ENCODE assay signal across 10 cellular contexts in genomic region chr16:4064950-4065352, GRCh38. TPM values are rescaled to one million over a fixed set of nuclear protein-coding genes. Genes with fewer than 3 reads are reported as not detected.
DNase-seq lines count a peak whose midpoint lies in the region; ATAC-seq and TF ChIP-seq lines count a peak whose summit lies in the region.
"Had no signal": no experiment of that assay in that cellular context is flagged by ENCODE, and none has a peak within 500 bp of the region (broad histone marks: within the 10 kb centered on the region; RNA-seq: fewer than 3 reads in every experiment).

No MANE protein-coding gene starts in this region.

- H3K36me3 Mint-ChIP-seq in activated naive CD4-positive, alpha-beta T cell treated with anti-CD3 and anti-CD28 coated beads for 36 hours (ENCODE audit: low read depth), result peaks cover 21% of the 10 kb centered on the region

- TF ChIP-seq CTCF in left ventricle myocardium inferior (IDR thresholded peaks at IDR 0.05; ENCODE audit: borderline replicate concordance) (no peak), mucosa of descending colon (IDR thresholded peaks at IDR 0.05) (no peak)

- H4K20me1 ChIP-seq in GM23248 (ENCODE audit: insufficient read depth), result no peaks in the 10 kb centered on the region

- H3K4me3 ChIP-seq in left ventricle myocardium inferior (peak overlapping the region; percentile 41), right cardiac atrium (ENCODE audit: low read length) (no peak overlapping the region), mucosa of descending colon (no peak overlapping the region), GM23248 (no peak overlapping the region)
- H3K4me3 ChIP-seq: pancreas had no signal

- in situ Hi-C loops in GM23248 (cut with MboI), result no loop called here

- H3K9ac ChIP-seq in GM23248, result no peak overlapping the region

- 86% methylated on average over 11 of the region's 11 CpGs for WGBS in right cardiac atrium
- WGBS in GM23248 (ENCODE audit: low coverage in 1 of 2, low lambda C conversion rate in 2 of 2, missing lambda C conversion rate in 2 of 2), 2 experiments, result 96 to 99% methylated on average over 11 of the region's 11 CpGs

- peaks cover 22% of the 10 kb centered on the region for H3K4me1 Mint-ChIP-seq in activated naive CD4-positive, alpha-beta T cell treated with anti-CD3 and anti-CD28 coated beads for 36 hours (ENCODE audit: low read depth)

- H3K27ac ChIP-seq in left ventricle myocardium inferior (replicated peaks), result peak overlapping the region; percentile 38
- H3K27ac ChIP-seq in right cardiac atrium (ENCODE audit: low read length), result no peak overlapping the region
- H3K27ac ChIP-seq in GM23248, result no peak overlapping the region
- H3K27ac ChIP-seq: pancreas had no signal

- CTCF ChIA-PET in activated naive CD4-positive, alpha-beta T cell treated with anti-CD3 and anti-CD28 coated beads for 36 hours (lab: Charles Lee), result no interaction called here

- intact Hi-C loops in left ventricle myocardium inferior (cut with micrococcal nuclease), result no loop called here
- intact Hi-C loops in right cardiac atrium (cut with DNase I), result no loop called here
- intact Hi-C loops in activated naive CD4-positive, alpha-beta T cell treated with anti-CD3 and anti-CD28 coated beads for 36 hours (cut with micrococcal nuclease), result loop anchor here (1.0 kb wide), 1 partner anchor 12 kb away; no protein-coding TSS in a partner anchor
- intact Hi-C loops in mucosa of descending colon (cut with DNase I, micrococcal nuclease), result no loop called here

- H3K4me2 ChIP-seq in GM23248 (ENCODE audit: unreplicated experiment), result no peak overlapping the region

- no peaks in the 10 kb centered on the region for H3K9me2 ChIP-seq in GM23248 (ENCODE audit: insufficient read depth)

- H3K27me3 ChIP-seq in left ventricle myocardium inferior (ENCODE audit: low read depth) (no peaks in the 10 kb centered on the region), right cardiac atrium (ENCODE audit: control insufficient read depth, insufficient read depth) (no peaks in the 10 kb centered on the region), GM23248 (replicated peaks; ENCODE audit: insufficient read depth) (no peaks in the 10 kb centered on the region)
- H3K27me3 ChIP-seq: pancreas had no signal

- DNase-seq in left ventricle myocardium inferior (no peak), right cardiac atrium (no peak), mucosa of descending colon (no peak), T1000 (lab: John Stamatoyannopoulos, UW) (no peak), GM23248 (no peak), iPS-NIHi11 (ENCODE audit: low spot score) (no peak)
- DNase-seq in activated naive CD4-positive, alpha-beta T cell treated with anti-CD3 and anti-CD28 coated beads for 36 hours, result peak; percentile 63
- DNase-seq: Kasumi-1, pancreas had no signal

- no peak overlapping the region for H2AFZ ChIP-seq in GM23248

- H3K36me3 ChIP-seq in left ventricle myocardium inferior, result no peaks in the 10 kb centered on the region
- H3K36me3 ChIP-seq in mucosa of descending colon (ENCODE audit: low read depth), result no peaks in the 10 kb centered on the region
- H3K36me3 ChIP-seq in GM23248 (ENCODE audit: low read depth), result no peaks in the 10 kb centered on the region
- H3K36me3 ChIP-seq: pancreas had no signal

- H3K9me3 Mint-ChIP-seq in activated naive CD4-positive, alpha-beta T cell treated with anti-CD3 and anti-CD28 coated beads for 36 hours, result peaks cover 28% of the 10 kb centered on the region

- peak overlapping the region; percentile 65 for H3K27ac Mint-ChIP-seq in activated naive CD4-positive, alpha-beta T cell treated with anti-CD3 and anti-CD28 coated beads for 36 hours

- H3K27me3 Mint-ChIP-seq in activated naive CD4-positive, alpha-beta T cell treated with anti-CD3 and anti-CD28 coated beads for 36 hours (ENCODE audit: low read depth), result no peaks in the 10 kb centered on the region

- peak overlapping the region; percentile 75 for H3K4me3 Mint-ChIP-seq in activated naive CD4-positive, alpha-beta T cell treated with anti-CD3 and anti-CD28 coated beads for 36 hours

- peaks cover 37% of the 10 kb centered on the region for H3K9me3 ChIP-seq in left ventricle myocardium inferior (replicated peaks)
- no peaks in the 10 kb centered on the region for H3K9me3 ChIP-seq in right cardiac atrium (ENCODE audit: control insufficient read depth, low read length)
- H3K9me3 ChIP-seq in mucosa of descending colon, result peaks cover 8% of the 10 kb centered on the region
- no peaks in the 10 kb centered on the region for H3K9me3 ChIP-seq in GM23248 (ENCODE audit: low read depth)
- H3K9me3 ChIP-seq: pancreas had no signal

- H3F3A ChIP-seq in GM23248 (ENCODE audit: insufficient read depth), result peaks cover 14% of the 10 kb centered on the region; the same call in 1 of the 2 replicates

- H3K79me2 ChIP-seq in GM23248 (ENCODE audit: insufficient read depth), result peaks cover 37% of the 10 kb centered on the region

- H3K4me1 ChIP-seq in left ventricle myocardium inferior (peaks cover 11% of the 10 kb centered on the region), right cardiac atrium (ENCODE audit: control insufficient read depth, insufficient read depth, low read length) (peaks cover 3% of the 10 kb centered on the region), mucosa of descending colon (ENCODE audit: low read depth) (no peaks in the 10 kb centered on the region), GM23248 (ENCODE audit: insufficient read depth) (peaks cover 21% of the 10 kb centered on the region)
- H3K4me1 ChIP-seq: pancreas had no signal

- ATAC-seq in right cardiac atrium, result no peak
- peak; percentile 87 for ATAC-seq in mucosa of descending colon
- no peak for ATAC-seq in HG02610 (IDR thresholded peaks at IDR 0.05; ENCODE audit: unreplicated experiment)

RNA-seq across cellular contexts. Expression of gene ADCY9, which starts 51.3 kb away (rescaled TPM):
- total RNA-seq in left ventricle myocardium inferior (44.3 TPM), right cardiac atrium (10 to 100 TPM; 25.9 to 31.4 (median 28.9) TPM), mucosa of descending colon (10 to 100 TPM; 30.0 to 50.8 (median 41.8) TPM)
- polyA plus RNA-seq in right cardiac atrium (13.0 TPM), GM23248 (2016; fragmentation: Nextera tagmentation; extraction: Ambion mirVana) (1.9 and 2.1 TPM in 2 replicates)
- 1 to 10 TPM; 6.5 to 7.1 TPM for total RNA-seq in activated naive CD4-positive, alpha-beta T cell treated with anti-CD3 and anti-CD28 coated beads for 36 hours
- 21.9 and 32.5 TPM in 2 replicates for total RNA-seq in GM23248 (2014; rRNA removed; shearing (Covaris generic))
